In the genomic region with DNA sequence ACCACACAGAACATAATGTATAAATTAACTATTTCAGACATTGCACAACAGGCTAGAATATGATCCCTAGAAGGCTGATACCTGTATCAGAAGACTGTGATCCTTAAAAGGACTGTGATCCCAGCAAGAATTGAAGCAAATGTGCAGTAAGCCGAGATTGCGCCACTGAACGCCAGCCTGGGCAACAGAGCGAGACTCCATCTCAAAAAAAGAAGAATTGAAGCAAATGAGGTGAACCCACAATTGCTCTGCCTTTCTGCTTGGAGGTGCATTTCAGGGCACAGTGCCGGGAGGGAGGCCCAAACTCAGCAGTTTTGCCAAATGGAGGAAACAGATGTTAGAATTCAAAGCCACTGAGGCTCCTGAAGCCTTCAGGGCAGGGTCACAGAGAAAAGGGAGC, we compare ENCODE assay signal across 1 cellular context.
TF ChIP-seq lines count a peak whose summit lies in the region.

No MANE protein-coding gene starts in this region.

TF ChIP-seq in HepG2, 621 proteins besides CTCF, POLR2A, EP300 and RAD21 (continued from another document):
- TF ChIP-seq, protein P1, sequence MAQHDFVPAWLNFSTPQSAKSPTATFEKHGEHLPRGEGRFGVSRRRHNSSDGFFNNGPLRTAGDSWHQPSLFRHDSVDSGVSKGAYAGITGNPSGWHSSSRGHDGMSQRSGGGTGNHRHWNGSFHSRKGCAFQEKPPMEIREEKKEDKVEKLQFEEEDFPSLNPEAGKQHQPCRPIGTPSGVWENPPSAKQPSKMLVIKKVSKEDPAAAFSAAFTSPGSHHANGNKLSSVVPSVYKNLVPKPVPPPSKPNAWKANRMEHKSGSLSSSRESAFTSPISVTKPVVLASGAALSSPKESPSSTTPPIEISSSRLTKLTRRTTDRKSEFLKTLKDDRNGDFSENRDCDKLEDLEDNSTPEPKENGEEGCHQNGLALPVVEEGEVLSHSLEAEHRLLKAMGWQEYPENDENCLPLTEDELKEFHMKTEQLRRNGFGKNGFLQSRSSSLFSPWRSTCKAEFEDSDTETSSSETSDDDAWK (CRISPR knock-in tag; IDR thresholded peaks at IDR 0.05) = no peak
